1 cellular context compared by ENCODE assay signal in genomic region chrX:100850317-100850716, GRCh38.
TF ChIP-seq lines count a peak whose summit lies in the region.

No MANE protein-coding gene starts in this region.

TF ChIP-seq in K562, 482 proteins besides CTCF, POLR2A, EP300 and RAD21 (continued from another document):
- no peak for TF ChIP-seq PHB2 (IDR thresholded peaks at IDR 0.05; ENCODE audit: low read depth)
- no peak for TF ChIP-seq NFRKB (IDR thresholded peaks at IDR 0.05; ENCODE audit: low read depth)
- no peak for TF ChIP-seq CBFA2T3 (IDR thresholded peaks at IDR 0.05)
- no peak for TF ChIP-seq ELF1 (tag; IDR thresholded peaks at IDR 0.05)
- TF ChIP-seq TFAP4 (CRISPR knock-in tag; IDR thresholded peaks at IDR 0.05; ENCODE audit: borderline replicate concordance), result no peak
- no peak for TF ChIP-seq ZNF785 (CRISPR knock-in tag; IDR thresholded peaks at IDR 0.05)
- TF ChIP-seq NR0B1 (IDR thresholded peaks at IDR 0.05; ENCODE audit: partially characterized antibody), result no peak
- no peak for TF ChIP-seq ZNF280B (CRISPR knock-in tag; IDR thresholded peaks at IDR 0.05)
- TF ChIP-seq ZNF398 (CRISPR knock-in tag; IDR thresholded peaks at IDR 0.05), result no peak
- no peak for TF ChIP-seq NRF1 (conservative IDR thresholded peaks at IDR 0.05 in 1 of 2, IDR thresholded peaks at IDR 0.05 in 1 of 2)
- no peak for TF ChIP-seq ZFP91 (CRISPR knock-in tag; IDR thresholded peaks at IDR 0.05)
- TF ChIP-seq ZBTB7A (IDR thresholded peaks at IDR 0.05; ENCODE audit: borderline replicate concordance, control insufficient read depth, low read depth, low read length), result no peak
